Comparison of ENCODE assay signal across 1 cellular context in genomic region chr1:8357329-8358101, GRCh38.
TF ChIP-seq lines count a peak whose summit lies in the region.

No MANE protein-coding gene starts in this region.

TF ChIP-seq in K562, 482 proteins besides CTCF, POLR2A, EP300 and RAD21:
- no peak for TF ChIP-seq HMBOX1 (IDR thresholded peaks at IDR 0.05)
- no peak for TF ChIP-seq ZNF311 (CRISPR knock-in tag; IDR thresholded peaks at IDR 0.05)
- TF ChIP-seq MLX (CRISPR knock-in tag; conservative IDR thresholded peaks at IDR 0.05): no peak
- peak; percentile 69 for TF ChIP-seq RBM22 (IDR thresholded peaks at IDR 0.05; ENCODE audit: low read depth, low read length, poor library complexity, severe bottlenecking)
- 0 out of 2 replicates have a peak, but pooled peaks have one; percentile 8 for TF ChIP-seq TFAP4 (CRISPR knock-in tag; IDR thresholded peaks at IDR 0.05; ENCODE audit: borderline replicate concordance)
- TF ChIP-seq KLF1 (tag; IDR thresholded peaks at IDR 0.05): no peak
